ENCODE assay signal across 11 cellular contexts in genomic region chr4:1395389-1395820, GRCh38. TPM values are rescaled to one million over a fixed set of nuclear protein-coding genes. Genes with fewer than 3 reads are reported as not detected.
"Had no signal": no experiment of that assay in that cellular context is flagged by ENCODE, and none has a peak within 500 bp of the region (broad histone marks: within the 10 kb centered on the region; RNA-seq: fewer than 3 reads in every experiment).

No MANE protein-coding gene starts in this region.

RNA-seq across cellular contexts. Expression of gene NKX1-1, which starts 10.8 kb away (rescaled TPM):
- total RNA-seq: activated CD4-positive, alpha-beta memory T cell treated with anti-CD3 and anti-CD28 coated beads for 36 hours; activated CD4-positive, alpha-beta T cell treated with anti-CD3 and anti-CD28 coated beads for 36 hours; activated naive CD4-positive, alpha-beta T cell treated with anti-CD3 and anti-CD28 coated beads for 36 hours; activated naive CD8-positive, alpha-beta T cell treated with anti-CD3 and anti-CD28 coated beads for 36 hours; activated T-cell treated with anti-CD3 and anti-CD28 coated beads, Interleukin-2, amount 50 U/mL, for 4 hours; activated T-helper 1 cell treated with anti-CD3 and anti-CD28 coated beads, Interleukin-12 subunit alpha, Interleukin-12 subunit beta, Interleukin-2, Interleukin-4 antibody, amounts not matched to agents 30 ng/mL and 10 ng/mL and 1 ng/mL, durations not matched to agents 14 hours and 24 hours and 36 hours; aorta; cardiac muscle cell; SJSA1 had no signal
- polyA plus RNA-seq: aorta, cardiac muscle cell, IgD-negative memory B cell, SK-N-SH had no signal
